Comparison of ENCODE assay signal across 17 cellular contexts in genomic region chr6:55774542-55775318, GRCh38.
"Had no signal": no experiment of that assay in that cellular context is flagged by ENCODE, and none has a peak within 500 bp of the region (broad histone marks: within the 10 kb centered on the region; RNA-seq: fewer than 3 reads in every experiment).

No MANE protein-coding gene starts in this region.

- ATAC-seq: effector memory CD8-positive, alpha-beta T cell; gastroesophageal sphincter; left colon; right lobe of liver; stimulated activated memory B cell treated with anti-CD40 and anti-IgM and Interleukin-4, amounts not matched to agents 10 μg/mL and 1 μg/mL and 100 μg/mL, for 72 hours; stimulated activated naive CD8-positive, alpha-beta T cell treated with anti-CD3 and anti-CD28 coated beads, Interleukin-15, amount 100 ng/mL, for 72 hours had no signal

- H3K27ac ChIP-seq: esophagus squamous epithelium, gastroesophageal sphincter, parathyroid adenoma, prostate gland, right lobe of liver, testis, tibial nerve had no signal

- H3K4me3 ChIP-seq: esophagus squamous epithelium, gastroesophageal sphincter, prostate gland, right lobe of liver, testis, tibial nerve had no signal

- H3K36me3 ChIP-seq: esophagus squamous epithelium, gastroesophageal sphincter, prostate gland, right lobe of liver, tibial nerve had no signal

- H3K9me3 ChIP-seq: esophagus squamous epithelium, gastroesophageal sphincter, prostate gland, right lobe of liver, testis, tibial nerve had no signal

- DNase-seq: effector memory CD8-positive, alpha-beta T cell; esophagus squamous epithelium; foreskin fibroblast; glutamatergic neuron; left colon; naive B cell; nephron progenitor cell; right lobe of liver; stimulated activated CD4-positive, alpha-beta T cell treated with anti-CD3 and anti-CD28 coated beads, Interleukin-4, amount 100 ng/mL, for 1 hour; stimulated activated CD8-positive, alpha-beta memory T cell treated with anti-CD3 and anti-CD28 coated beads, Interleukin-4, amount 100 ng/mL, for 48 hours; stimulated activated naive CD8-positive, alpha-beta T cell treated with anti-CD3 and anti-CD28 coated beads, Interleukin-15, amount 100 ng/mL, for 72 hours; testis had no signal

- H3K27me3 ChIP-seq: esophagus squamous epithelium, gastroesophageal sphincter, right lobe of liver, testis, tibial nerve had no signal

- H3K4me1 ChIP-seq: esophagus squamous epithelium, gastroesophageal sphincter, parathyroid adenoma, prostate gland, right lobe of liver, testis, tibial nerve had no signal
